10 cellular contexts compared by ENCODE assay signal in the genomic region with DNA sequence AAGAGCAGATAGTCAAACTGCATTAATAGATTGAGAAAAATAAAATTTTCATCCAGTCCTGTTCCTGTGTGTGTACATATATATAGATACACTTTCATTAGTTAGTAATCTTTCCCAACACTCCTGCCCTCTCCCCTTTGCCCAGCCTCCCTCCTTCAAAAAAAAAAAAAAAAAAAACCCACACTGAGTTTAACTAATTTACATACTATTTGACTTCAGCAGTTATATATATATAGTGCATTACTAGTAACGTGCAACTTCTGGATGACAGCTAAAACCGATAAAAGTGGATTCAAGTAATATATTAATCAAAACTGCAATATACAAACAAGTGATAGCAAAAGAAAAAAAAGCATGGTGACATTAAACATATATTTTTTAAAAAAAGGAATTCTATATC. TPM values are rescaled to one million over a fixed set of nuclear protein-coding genes. Genes with fewer than 3 reads are reported as not detected.
DNase-seq lines count a peak whose midpoint lies in the region; ATAC-seq and TF ChIP-seq lines count a peak whose summit lies in the region.
"Had no signal": no experiment of that assay in that cellular context is flagged by ENCODE, and none has a peak within 500 bp of the region (broad histone marks: within the 10 kb centered on the region; RNA-seq: fewer than 3 reads in every experiment).

No MANE protein-coding gene starts in this region.

- H3K4ac ChIP-seq in mesenchymal stem cell (ENCODE audit: low read depth in 1 of 2, low read length in 2 of 2) = no peak overlapping the region

- H3K9ac ChIP-seq in mesenchymal stem cell (ENCODE audit: low read length) = peak overlapping the region; percentile 91

- H4K91ac ChIP-seq in mesenchymal stem cell (ENCODE audit: low read length) = no peak overlapping the region

- H3K27me3 ChIP-seq in mesenchymal stem cell (ENCODE audit: control insufficient read depth in 1 of 2, insufficient read depth in 1 of 2, low read length in 2 of 2) (no peaks in the 10 kb centered on the region), thoracic aorta (replicated peaks; ENCODE audit: insufficient read depth) (no peaks in the 10 kb centered on the region)

- no peaks in the 10 kb centered on the region for H3K9me3 ChIP-seq in mesenchymal stem cell (ENCODE audit: control insufficient read depth, low read length)
- no peaks in the 10 kb centered on the region for H3K9me3 ChIP-seq in thoracic aorta

- H2AK5ac ChIP-seq in mesenchymal stem cell (ENCODE audit: low read length, severe bottlenecking) = no peak overlapping the region

- H2BK15ac ChIP-seq in mesenchymal stem cell (ENCODE audit: low read depth, poor library complexity, severe bottlenecking) = no peak overlapping the region

- H4K8ac ChIP-seq in mesenchymal stem cell (ENCODE audit: low read length) = no peak overlapping the region

- H2BK120ac ChIP-seq in mesenchymal stem cell (ENCODE audit: low read depth, low read length) = no peak overlapping the region

- peaks cover 1% of the 10 kb centered on the region for H3K4me1 ChIP-seq in mesenchymal stem cell (ENCODE audit: control insufficient read depth, insufficient read depth, low read depth, low read length)
- H3K4me1 ChIP-seq in thoracic aorta (ENCODE audit: control insufficient read depth in 1 of 2, low read depth in 2 of 2) = peaks cover 0 to 8% of the 10 kb centered on the region in 2 donors

- H2BK12ac ChIP-seq in mesenchymal stem cell (ENCODE audit: low read length in 2 of 2) = no peak overlapping the region

- no peak overlapping the region for H3K18ac ChIP-seq in mesenchymal stem cell (ENCODE audit: low read depth in 1 of 2, low read length in 2 of 2)

- no peak overlapping the region for H2AFZ ChIP-seq in mesenchymal stem cell (ENCODE audit: low read depth, low read length)

- no peak overlapping the region for H2BK5ac ChIP-seq in mesenchymal stem cell (ENCODE audit: low read depth, low read length, poor library complexity, severe bottlenecking)

- peak overlapping the region; percentile 47 for H3K4me2 ChIP-seq in mesenchymal stem cell (ENCODE audit: low read length, poor library complexity, severe bottlenecking)

- no peaks in the 10 kb centered on the region for H3K36me3 ChIP-seq in mesenchymal stem cell (ENCODE audit: control insufficient read depth in 1 of 2, insufficient read depth in 2 of 2, low read depth in 1 of 2, low read length in 2 of 2)
- H3K36me3 ChIP-seq in thoracic aorta = no peaks in the 10 kb centered on the region

- H3K27ac ChIP-seq in mesenchymal stem cell (ENCODE audit: low read length, poor library complexity, severe bottlenecking) (no peak overlapping the region), thoracic aorta (peak overlapping the region; percentile 92 to 95)

- no peak overlapping the region for H3K23ac ChIP-seq in mesenchymal stem cell (ENCODE audit: low read length in 2 of 2)

- no peak for ATAC-seq in thoracic aorta (ENCODE audit: insufficient number of reproducible peaks, low FRiP score, low read depth)
- ATAC-seq in GM19467 (IDR thresholded peaks at IDR 0.05; ENCODE audit: unreplicated experiment) = no peak
- ATAC-seq: sciatic nerve had no signal

- no peak overlapping the region for H3K14ac ChIP-seq in mesenchymal stem cell (ENCODE audit: low read length in 2 of 2)

- peak overlapping the region; percentile 11 to 59 for H3K4me3 ChIP-seq in cardiac fibroblast (replicated peaks in 1 of 2; ENCODE audit: low read depth in 2 of 2, low read length in 2 of 2)
- H3K4me3 ChIP-seq in mesenchymal stem cell (ENCODE audit: insufficient read depth in 1 of 2, low read depth in 1 of 2, low read length in 2 of 2) = peak overlapping the region in 1 of 2 experiments; percentile 86
- peak overlapping the region; percentile 91 for H3K4me3 ChIP-seq in thoracic aorta

- WGBS in mesenchymal stem cell = no CpG with 5 or more reads among the region's 2 CpGs

- peak; percentile 16 for DNase-seq in LHCN-M2 (ENCODE audit: low read depth)
- peak in 1 of 2 donors; percentile 22 for DNase-seq in cardiac fibroblast (ENCODE audit: low read depth in 2 of 2)
- peak; percentile 34 for DNase-seq in mesenchymal stem cell
- no peak for DNase-seq in thoracic aorta (ENCODE audit: low spot score)
- no peak for DNase-seq in midbrain (lab: John Stamatoyannopoulos, UW)
- no peak for DNase-seq in occipital lobe (lab: John Stamatoyannopoulos, UW)
- DNase-seq in HuH-7 (ENCODE audit: low spot score) = no peak
- DNase-seq: stimulated activated naive CD4-positive, alpha-beta T cell had no signal

- H3K79me1 ChIP-seq in mesenchymal stem cell (replicated peaks; ENCODE audit: low read length, poor library complexity, severe bottlenecking) = peaks cover 3% of the 10 kb centered on the region

- TF ChIP-seq CTCF in cardiac fibroblast (IDR thresholded peaks at IDR 0.05; ENCODE audit: low read depth, low read length) (no peak), thoracic aorta (IDR thresholded peaks at IDR 0.05) (no peak)

RNA-seq across cellular contexts. Expression of gene FIGN, which starts 1.4 kb away (rescaled TPM):
- 3.7 and 5.4 TPM in 2 replicates for total RNA-seq in LHCN-M2 (2014; rRNA removed)
- polyA plus RNA-seq in LHCN-M2 (2012) = 2.0 TPM
- 6.1 TPM for polyA plus RNA-seq in mesenchymal stem cell (2013, experiment 1 of 2)
- polyA plus RNA-seq in mesenchymal stem cell (2013, experiment 2 of 2) = 5.7 TPM
- 10 to 100 TPM; 10.8 to 21.2 TPM for total RNA-seq in thoracic aorta
- total RNA-seq in occipital lobe = 3.4 TPM

Comparison
In these comparisons a context has a peak if more than half of its experiments do, and no peak if none do; other contexts are left out.
1. DNase-seq: peak in LHCN-M2 (single experiment) and mesenchymal stem cell (single experiment); none in thoracic aorta (single experiment), midbrain (single experiment), occipital lobe (single experiment) and HuH-7 (single experiment).